Comparison of ENCODE assay signal across 33 cellular contexts in the genomic region with DNA sequence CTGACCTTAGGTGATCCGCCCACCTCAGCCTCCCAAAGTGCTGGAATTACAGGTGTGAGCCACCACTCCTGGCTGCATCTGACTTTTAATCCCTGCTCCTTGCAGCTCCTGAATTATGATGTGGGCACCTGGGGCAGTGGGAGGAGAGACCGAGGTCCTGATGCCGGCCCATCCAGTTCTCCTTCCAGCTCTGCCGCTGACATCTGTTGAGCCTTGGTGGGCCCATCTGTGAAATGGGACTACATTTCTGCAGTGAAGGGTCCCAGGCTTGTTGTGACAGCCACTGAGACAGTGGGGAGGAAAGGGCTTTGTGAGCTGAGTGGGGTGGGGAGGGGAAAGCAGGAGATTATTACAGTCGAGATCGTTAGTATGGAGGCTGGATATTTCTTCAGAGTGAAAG. TPM values are rescaled to one million over a fixed set of nuclear protein-coding genes. Genes with fewer than 3 reads are reported as not detected.
"Had no signal": no experiment of that assay in that cellular context is flagged by ENCODE, and none has a peak within 500 bp of the region (broad histone marks: within the 10 kb centered on the region; RNA-seq: fewer than 3 reads in every experiment).

No MANE protein-coding gene starts in this region.

- H3K9me3 ChIP-seq: gastrocnemius medialis, thoracic aorta, uterus had no signal

- H3K27ac Mint-ChIP-seq: activated CD4-positive, alpha-beta T cell treated with anti-CD3 and anti-CD28 coated beads for 36 hours; activated CD8-positive, alpha-beta memory T cell treated with anti-CD3 and anti-CD28 coated beads, Interleukin-2, amount 10 ng/mL, durations not matched to agents 7 days and 5 days; activated CD8-positive, alpha-beta T cell treated with anti-CD3 and anti-CD28 coated beads, Interleukin-2, amount 10 ng/mL, durations not matched to agents 7 days and 5 days; activated T-helper 2 cell treated with anti-CD3 and anti-CD28 coated beads, Interferon-gamma antibody, Interleukin-2, Interleukin-4, amounts not matched to agents 10 μg/mL and 5 μg/mL and 100 μg/mL, durations not matched to agents 14 hours and 24 hours and 36 hours; stimulated activated naive CD8-positive, alpha-beta T cell treated with anti-CD3 and anti-CD28 coated beads, Interleukin-15, Interleukin-2, amounts not matched to agents 100 ng/mL and 50 ng/mL, for 24 hours; type B pancreatic cell had no signal

- ATAC-seq: activated CD4-positive, alpha-beta T cell treated with anti-CD3 and anti-CD28 coated beads for 36 hours; activated CD8-positive, alpha-beta memory T cell treated with anti-CD3 and anti-CD28 coated beads, Interleukin-2, amount 10 ng/mL, durations not matched to agents 7 days and 5 days; activated CD8-positive, alpha-beta T cell treated with anti-CD3 and anti-CD28 coated beads, Interleukin-2, amount 10 ng/mL, durations not matched to agents 7 days and 5 days; effector memory CD8-positive, alpha-beta T cell; gastrocnemius medialis; left colon; right cardiac atrium had no signal

- H3K9me3 Mint-ChIP-seq: activated T-helper 2 cell treated with anti-CD3 and anti-CD28 coated beads, Interferon-gamma antibody, Interleukin-2, Interleukin-4, amounts not matched to agents 10 μg/mL and 5 μg/mL and 100 μg/mL, durations not matched to agents 14 hours and 24 hours and 36 hours; effector memory CD8-positive, alpha-beta T cell; neural crest cell; stimulated activated naive CD8-positive, alpha-beta T cell treated with anti-CD3 and anti-CD28 coated beads, Interleukin-15, Interleukin-2, amounts not matched to agents 100 ng/mL and 50 ng/mL, for 24 hours had no signal

- H3K4me3 Mint-ChIP-seq: activated CD4-positive, alpha-beta T cell treated with anti-CD3 and anti-CD28 coated beads for 36 hours; activated CD8-positive, alpha-beta memory T cell treated with anti-CD3 and anti-CD28 coated beads, Interleukin-2, amount 10 ng/mL, durations not matched to agents 7 days and 5 days; activated CD8-positive, alpha-beta T cell treated with anti-CD3 and anti-CD28 coated beads, Interleukin-2, amount 10 ng/mL, durations not matched to agents 7 days and 5 days; neural crest cell; stimulated activated naive CD8-positive, alpha-beta T cell treated with anti-CD3 and anti-CD28 coated beads, Interleukin-15, Interleukin-2, amounts not matched to agents 100 ng/mL and 50 ng/mL, for 24 hours; type B pancreatic cell had no signal

- DNase-seq: activated CD4-positive, alpha-beta T cell treated with anti-CD3 and anti-CD28 coated beads for 36 hours; activated CD4-positive, CD25-positive, alpha-beta regulatory T cell; activated CD8-positive, alpha-beta memory T cell treated with anti-CD3 and anti-CD28 coated beads, Interleukin-2, amount 10 ng/mL, durations not matched to agents 7 days and 5 days; activated CD8-positive, alpha-beta T cell treated with anti-CD3 and anti-CD28 coated beads, Interleukin-2, amount 10 ng/mL, durations not matched to agents 7 days and 5 days; activated naive CD4-positive, alpha-beta T cell; activated T-cell treated with anti-CD3 and anti-CD28 coated beads, Interleukin-2, amount 50 U/mL, for 48 hours; amniotic stem cell; brain microvascular endothelial cell; cortex of kidney; effector memory CD8-positive, alpha-beta T cell; erythroblast; gastrocnemius medialis; hippocampal formation; mammary epithelial cell; occipital lobe; stimulated activated CD4-positive, alpha-beta T cell treated with anti-CD3 and anti-CD28 coated beads, Interleukin-12 subunit alpha, Interleukin-12 subunit beta, amount 100 ng/mL, for 4 hours; stimulated activated CD4-positive, alpha-beta T cell treated with anti-CD3 and anti-CD28 coated beads, Interleukin-4, amount 100 ng/mL, for 1 hour; uterus had no signal

- H3K27me3 Mint-ChIP-seq: activated CD4-positive, alpha-beta T cell treated with anti-CD3 and anti-CD28 coated beads for 36 hours; activated CD8-positive, alpha-beta memory T cell treated with anti-CD3 and anti-CD28 coated beads, Interleukin-2, amount 10 ng/mL, durations not matched to agents 7 days and 5 days; effector memory CD8-positive, alpha-beta T cell; stimulated activated naive CD8-positive, alpha-beta T cell treated with anti-CD3 and anti-CD28 coated beads, Interleukin-15, Interleukin-2, amounts not matched to agents 100 ng/mL and 50 ng/mL, for 24 hours; type B pancreatic cell had no signal

- H3K36me3 Mint-ChIP-seq: activated CD8-positive, alpha-beta memory T cell treated with anti-CD3 and anti-CD28 coated beads, Interleukin-2, amount 10 ng/mL, durations not matched to agents 7 days and 5 days; type B pancreatic cell had no signal

RNA-seq across cellular contexts. Expression of a gene that starts 11.8 kb away (rescaled TPM):
- total RNA-seq: activated CD4-positive, alpha-beta T cell treated with anti-CD3 and anti-CD28 coated beads for 36 hours; activated CD8-positive, alpha-beta memory T cell treated with anti-CD3 and anti-CD28 coated beads, Interleukin-2, amount 10 ng/mL, durations not matched to agents 7 days and 5 days; activated CD8-positive, alpha-beta T cell treated with anti-CD3 and anti-CD28 coated beads, Interleukin-2, amount 10 ng/mL, durations not matched to agents 7 days and 5 days; activated T-helper 2 cell treated with anti-CD3 and anti-CD28 coated beads, Interferon-gamma antibody, Interleukin-2, Interleukin-4, amounts not matched to agents 10 μg/mL and 5 μg/mL and 100 μg/mL, durations not matched to agents 14 hours and 24 hours and 36 hours; cardiac septum; cerebellum; gastrocnemius medialis; mammary epithelial cell; neural crest cell; occipital lobe; right cardiac atrium; skeletal muscle tissue; subcutaneous adipose tissue; thoracic aorta had no signal
- polyA plus RNA-seq: liver, right cardiac atrium had no signal

RNA-seq across cellular contexts. Expression of a gene that starts 31.6 kb away (rescaled TPM):
- total RNA-seq: activated CD4-positive, alpha-beta T cell treated with anti-CD3 and anti-CD28 coated beads for 36 hours; activated CD8-positive, alpha-beta memory T cell treated with anti-CD3 and anti-CD28 coated beads, Interleukin-2, amount 10 ng/mL, durations not matched to agents 7 days and 5 days; activated CD8-positive, alpha-beta T cell treated with anti-CD3 and anti-CD28 coated beads, Interleukin-2, amount 10 ng/mL, durations not matched to agents 7 days and 5 days; astrocyte; cardiac septum; cerebellum; gastrocnemius medialis; mammary epithelial cell; mucosa of gallbladder; neural crest cell; occipital lobe; right cardiac atrium; skeletal muscle tissue; thoracic aorta; uterus had no signal
- polyA plus RNA-seq: keratinocyte, mammary epithelial cell, right cardiac atrium had no signal

RNA-seq across cellular contexts. Expression of a gene that starts 34.9 kb away (rescaled TPM):
- polyA plus RNA-seq: mammary epithelial cell had no signal

RNA-seq across cellular contexts. Expression of a gene that starts 35.3 kb away (rescaled TPM):
- total RNA-seq: activated CD8-positive, alpha-beta memory T cell treated with anti-CD3 and anti-CD28 coated beads, Interleukin-2, amount 10 ng/mL, durations not matched to agents 7 days and 5 days; activated CD8-positive, alpha-beta T cell treated with anti-CD3 and anti-CD28 coated beads, Interleukin-2, amount 10 ng/mL, durations not matched to agents 7 days and 5 days; astrocyte; cardiac septum; cerebellum; gastrocnemius medialis; liver; mammary epithelial cell; mucosa of gallbladder; neural crest cell; occipital lobe; skeletal muscle tissue; subcutaneous adipose tissue; thoracic aorta; uterus had no signal
- polyA plus RNA-seq: keratinocyte, liver, mammary epithelial cell had no signal
